Comparison of ENCODE assay signal across 16 cellular contexts in genomic region chr22:42893366-42894150, GRCh38. TPM values are rescaled to one million over a fixed set of nuclear protein-coding genes. Genes with fewer than 3 reads are reported as not detected.
DNase-seq lines count a peak whose midpoint lies in the region; ATAC-seq, FAIRE-seq and TF ChIP-seq lines count a peak whose summit lies in the region.
"Had no signal": no experiment of that assay in that cellular context is flagged by ENCODE, and none has a peak within 500 bp of the region (broad histone marks: within the 10 kb centered on the region; RNA-seq: fewer than 3 reads in every experiment).

No MANE protein-coding gene starts in this region.

- H3K4me1 ChIP-seq in HepG2 (ENCODE audit: insufficient read depth, low read length) (no peaks in the 10 kb centered on the region), spleen (peaks cover 22 to 100% (median 87%) of the 10 kb centered on the region in 6 donors), PC-3 (ENCODE audit: insufficient read depth, low read length) (no peaks in the 10 kb centered on the region)
- H3K4me1 ChIP-seq: A549 had no signal

- H2AFZ ChIP-seq in HepG2 (ENCODE audit: low read length), result no peak overlapping the region
- no peak overlapping the region for H2AFZ ChIP-seq in PC-3 (ENCODE audit: low read length)

- FAIRE-seq in HepG2 (lab: Jason Lieb, UNC), result no peak
- FAIRE-seq: A549 had no signal

- peak overlapping the region; percentile 3; the same call in 1 of the 2 replicates for H3K27ac ChIP-seq in VCaP
- H3K27ac ChIP-seq in HepG2 (ENCODE audit: extremely low read length, insufficient read depth, low read length), result no peak overlapping the region
- peak overlapping the region in 7 of 8 donors; percentile 79 to 95 (median 89) for H3K27ac ChIP-seq in spleen
- H3K27ac ChIP-seq in PC-3 (ENCODE audit: low read length), result no peak overlapping the region
- H3K27ac ChIP-seq: A549 had no signal

- BruUV-seq in HepG2 (replicated peaks; lab: Mats Ljungman, UMichigan), result no TSS peak
- no TSS peak for BruUV-seq in PC-3 (replicated peaks; lab: Mats Ljungman, UMichigan)

- TF ChIP-seq CTCF in VCaP (conservative IDR thresholded peaks at IDR 0.05) (no peak), HepG2 (CRISPR knock-in tag; IDR thresholded peaks at IDR 0.05) (no peak), spleen (IDR thresholded peaks at IDR 0.05 in 8 of 11, conservative IDR thresholded peaks at IDR 0.05 in 3 of 11) (no peak), PC-3 (conservative IDR thresholded peaks at IDR 0.05; ENCODE audit: low read depth, low read length) (no peak)

- in situ Hi-C loops in HepG2 (cut with HindIII; ENCODE audit: extremely low pct_ligation_motif_present, low pct_unique_long_range_greater_than_20kb), result no loop called here

- H3K9ac ChIP-seq in HepG2 (ENCODE audit: insufficient read depth, low read depth, low read length) (no peak overlapping the region), PC-3 (ENCODE audit: low read length) (no peak overlapping the region)

- no peaks in the 10 kb centered on the region for H3K27me3 ChIP-seq in HepG2 (ENCODE audit: control insufficient read depth in 1 of 2, insufficient read depth in 2 of 2, low read length in 2 of 2)
- H3K27me3 ChIP-seq in spleen (replicated peaks in 1 of 7), result no peaks in the 10 kb centered on the region
- no peaks in the 10 kb centered on the region for H3K27me3 ChIP-seq in PC-3 (ENCODE audit: low read length)

- TF ChIP-seq POLR2A in HepG2 (IDR thresholded peaks at IDR 0.05; ENCODE audit: insufficient read depth in 1 of 2, low read depth in 2 of 2, low read length in 2 of 2) (no peak), spleen (IDR thresholded peaks at IDR 0.05) (no peak)

- no peak overlapping the region for H3K4me2 ChIP-seq in HepG2 (ENCODE audit: low read depth, low read length)
- H3K4me2 ChIP-seq in PC-3 (ENCODE audit: low read length), result no peak overlapping the region
- H3K4me2 ChIP-seq: A549 had no signal

- H4K20me1 ChIP-seq in HepG2 (ENCODE audit: insufficient read depth, low read length) (peaks cover 8% of the 10 kb centered on the region), PC-3 (ENCODE audit: low read length) (no peaks in the 10 kb centered on the region)

- POLR2A ChIA-PET in HepG2 (lab: Yijun Ruan, JAX) (no interaction called here), PC-3 (lab: Charles Lee; ENCODE audit: unreplicated experiment) (no interaction called here)

- no peaks in the 10 kb centered on the region for H3K9me2 ChIP-seq in PC-3 (replicated peaks; ENCODE audit: low read length)

- DNase-seq in activated gamma-delta T cell treated with Interleukin-2 at 50 U/mL for 16 hours, result peak; percentile 13
- DNase-seq in activated gamma-delta T cell (lab: John Stamatoyannopoulos, UW), result no peak
- DNase-seq in HepG2 (ENCODE audit: low spot score), result no peak
- peak; percentile 84 for DNase-seq in spleen
- DNase-seq in hypothalamus (lab: John Stamatoyannopoulos, UW), result no peak
- no peak for DNase-seq in NCI-H748 (lab: John Stamatoyannopoulos, UW; ENCODE audit: unreplicated experiment)
- DNase-seq in PC-3, result no peak
- DNase-seq: Caco-2; central memory CD4-positive, alpha-beta T cell; foreskin fibroblast; NCI-H1105; NCI-H2171; SHP77; T-helper 9 cell had no signal

- no peak overlapping the region for H3K4me3 ChIP-seq in HepG2 (replicated peaks in 1 of 3; ENCODE audit: insufficient read depth in 1 of 3, low read depth in 2 of 3, low read length in 3 of 3)
- H3K4me3 ChIP-seq in spleen, result peak overlapping the region in 1 of 8 donors; percentile 54
- H3K4me3 ChIP-seq in PC-3 (ENCODE audit: low read length), result no peak overlapping the region
- H3K4me3 ChIP-seq: A549 had no signal

- no peaks in the 10 kb centered on the region for H3F3A ChIP-seq in PC-3 (ENCODE audit: low read length, unreplicated experiment)

- H3K9me3 ChIP-seq in HepG2 (ENCODE audit: low read length) (no peaks in the 10 kb centered on the region), spleen (no peaks in the 10 kb centered on the region), PC-3 (ENCODE audit: low read length) (no peaks in the 10 kb centered on the region)
- H3K9me3 ChIP-seq: A549, Caco-2 had no signal

- H3K36me3 ChIP-seq in HepG2 (replicated peaks in 1 of 2; ENCODE audit: control insufficient read depth in 1 of 2, insufficient read depth in 2 of 2, low read length in 2 of 2) (peaks cover 30 to 50% of the 10 kb centered on the region in 2 experiments), spleen (peaks cover 0 to 47% (median 20%) of the 10 kb centered on the region in 6 donors), PC-3 (ENCODE audit: low read depth, low read length) (no peaks in the 10 kb centered on the region; the same call in 1 of the 2 replicates)

- CTCF ChIA-PET in HepG2 (lab: Yijun Ruan, JAX; ENCODE audit: low intra/inter-chr PET ratio, low total read pairs) (no interaction called here), PC-3 (lab: Charles Lee) (no interaction called here)

- H3K79me2 ChIP-seq in HepG2 (ENCODE audit: insufficient read depth, low read length), result peaks cover 20% of the 10 kb centered on the region
- no peaks in the 10 kb centered on the region for H3K79me2 ChIP-seq in PC-3 (ENCODE audit: low read length)

- intact Hi-C loops in HepG2 (cut with micrococcal nuclease; ENCODE audit: unreplicated experiment) (no loop called here), spleen (cut with DNase I; ENCODE audit: low total_unique reads) (no loop called here), PC-3 (cut with micrococcal nuclease) (no loop called here)

- 96% methylated on average over 21 of the region's 25 CpGs for WGBS in HepG2 (ENCODE audit: low lambda C conversion rate)
- WGBS in spleen, 5 donors, result 83 to 87% (median 84%) methylated on average over 20 to 25 of the region's 25 CpGs

- no peak for TF ChIP-seq RAD21 in HepG2 (CRISPR knock-in tag; IDR thresholded peaks at IDR 0.05)

- ATAC-seq in HepG2, result no peak
- no peak for ATAC-seq in PC-3
- ATAC-seq: A549 had no signal

- no peak for TF ChIP-seq EP300 in HepG2 (IDR thresholded peaks at IDR 0.05; ENCODE audit: low read depth in 2 of 2, low read length in 2 of 2)
- no peak for TF ChIP-seq EP300 in HepG2 (CRISPR knock-in tag; IDR thresholded peaks at IDR 0.05; ENCODE audit: borderline replicate concordance)

TF ChIP-seq in HepG2, 621 proteins besides CTCF, POLR2A, EP300 and RAD21:
- TF ChIP-seq TRIM24 (CRISPR knock-in tag; IDR thresholded peaks at IDR 0.05) (no peak), AGO2 (optimal IDR thresholded peaks at IDR 0.05; ENCODE audit: low read depth, low read length) (peak; percentile 70), XRCC5 (optimal IDR thresholded peaks at IDR 0.05; ENCODE audit: low read length) (no peak), ZBTB38 (CRISPR knock-in tag; IDR thresholded peaks at IDR 0.05) (0 out of 2 replicates have a peak, but pooled peaks have one; percentile 19)

RNA-seq across cellular contexts. Expression of gene ARFGAP3, which starts 36.5 kb away (rescaled TPM):
- total RNA-seq in HepG2 (2016; rRNA removed; fragmentation: Illumina TruSeq; extraction: Trizol), result 41.7 and 66.7 TPM in 2 replicates
- 9.5 and 13.8 TPM in 2 replicates for total RNA-seq in HepG2 (2016; cell fraction: cytosol; rRNA removed; fragmentation: Illumina TruSeq; extraction: Trizol; ENCODE audit: low read depth)
- total RNA-seq in HepG2 (2016; cell fraction: insoluble cytoplasmic fraction; rRNA removed; fragmentation: Illumina TruSeq; extraction: Trizol), result 41.6 and 68.2 TPM in 2 replicates
- total RNA-seq in HepG2 (2016; cell fraction: membrane; rRNA removed; fragmentation: Illumina TruSeq; extraction: Trizol), result 19.0 and 21.9 TPM in 2 replicates
- total RNA-seq in HepG2 (2016; cell fraction: nucleus; rRNA removed; fragmentation: Illumina TruSeq; extraction: Trizol), result 26.8 and 27.4 TPM in 2 replicates
- 51.0 and 61.6 TPM in 2 replicates for polyA plus RNA-seq in HepG2 (2011; rRNA removed)
- polyA plus RNA-seq in HepG2 (2011; cell fraction: cytosol; rRNA removed), result 42.3 and 50.3 TPM in 2 replicates
- polyA plus RNA-seq in HepG2 (2011; cell fraction: nucleus; rRNA removed), result 41.8 and 43.9 TPM in 2 replicates
- 40.6 and 42.9 TPM in 2 replicates for polyA plus RNA-seq in HepG2 (2012)
- 3.0 and 3.1 TPM in 2 replicates for polyA plus RNA-seq in HepG2 (2016; cell fraction: cytosol; fragmentation: Illumina TruSeq; extraction: Trizol; ENCODE audit: low read depth)
- 50.7 and 53.6 TPM in 2 replicates for polyA plus RNA-seq in HepG2 (2016; cell fraction: insoluble cytoplasmic fraction; fragmentation: Illumina TruSeq; extraction: Trizol; ENCODE audit: low read depth)
- polyA plus RNA-seq in HepG2 (2016; cell fraction: membrane; fragmentation: Illumina TruSeq; extraction: Trizol; ENCODE audit: low read depth), result 7.0 and 7.1 TPM in 2 replicates
- 40.6 and 48.9 TPM in 2 replicates for polyA plus RNA-seq in HepG2 (2016; cell fraction: nucleus; fragmentation: Illumina TruSeq; extraction: Trizol; ENCODE audit: insufficient read depth, low read depth)
- 16.2 and 65.9 TPM in 2 replicates for polyA minus RNA-seq in HepG2 (2011; rRNA and poly(A)+ RNA removed; ENCODE audit: low replicate concordance)
- 38.9 and 45.0 TPM in 2 replicates for polyA minus RNA-seq in HepG2 (2011; cell fraction: cytosol; rRNA and poly(A)+ RNA removed)
- 43.4 and 53.0 TPM in 2 replicates for polyA minus RNA-seq in HepG2 (2011; cell fraction: nucleus; rRNA and poly(A)+ RNA removed)
- total RNA-seq in spleen, result 10 to 100 TPM; 30.9 to 46.8 (median 40.8) TPM
- polyA plus RNA-seq in spleen, result 10 to 100 TPM; 15.0 to 23.6 (median 15.6) TPM
- total RNA-seq in PC-3 (2014; rRNA removed), result 11.2 and 19.2 TPM in 2 replicates

Comparison
In these comparisons a context has a peak if more than half of its experiments do, and no peak if none do; other contexts are left out.
1. DNase-seq: peak in activated gamma-delta T cell treated with Interleukin-2 at 50 U/mL for 16 hours (single experiment) and spleen (single experiment); none in activated gamma-delta T cell (single experiment), HepG2 (single experiment), hypothalamus (0 of 51), NCI-H748 (single experiment) and PC-3 (single experiment).
2. H3K27ac ChIP-seq: peak in VCaP (single experiment) and spleen (7 of 8); none in HepG2 (single experiment) and PC-3 (single experiment).